14 cellular contexts compared by ENCODE assay signal in genomic region chr17:79557724-79558572, GRCh38. TPM values are rescaled to one million over a fixed set of nuclear protein-coding genes. Genes with fewer than 3 reads are reported as not detected.
"Had no signal": no experiment of that assay in that cellular context is flagged by ENCODE, and none has a peak within 500 bp of the region (broad histone marks: within the 10 kb centered on the region; RNA-seq: fewer than 3 reads in every experiment).

No MANE protein-coding gene starts in this region.

- H3K36me3 ChIP-seq: tibial artery, vagina had no signal

- H3K4me1 ChIP-seq: parathyroid adenoma, tibial artery, vagina had no signal

- H3K27me3 ChIP-seq: vagina had no signal

- H3K9me3 ChIP-seq: vagina had no signal

- H3K4me3 Mint-ChIP-seq: activated naive CD8-positive, alpha-beta T cell; neural crest cell had no signal

- H3K27ac ChIP-seq: parathyroid adenoma, tibial artery, vagina had no signal

- H3K4me3 ChIP-seq: skin epidermis, tibial artery, vagina had no signal

- DNase-seq: activated CD4-positive, alpha-beta T cell treated with anti-CD3 and anti-CD28 coated beads for 1 hour; activated CD4-positive, alpha-beta T cell treated with anti-CD3 and anti-CD28 coated beads, Interleukin-2, amount 50 U/mL, for 48 hours; activated gamma-delta T cell; activated T-cell treated with anti-CD3 and anti-CD28 coated beads, Interleukin-2, amount 50 U/mL, for 48 hours; cortex of kidney; mammary epithelial cell; T1000; tibial artery had no signal

- H3K27ac Mint-ChIP-seq: activated naive CD8-positive, alpha-beta T cell had no signal

- H3K36me3 Mint-ChIP-seq: activated naive CD8-positive, alpha-beta T cell had no signal

RNA-seq across cellular contexts. Expression of gene RBFOX3, which starts 52.9 kb away (rescaled TPM):
- total RNA-seq: glomerular endothelial cell, mammary epithelial cell had no signal
- polyA plus RNA-seq: mammary epithelial cell had no signal
